ENCODE assay signal across 20 cellular contexts in the genomic region with DNA sequence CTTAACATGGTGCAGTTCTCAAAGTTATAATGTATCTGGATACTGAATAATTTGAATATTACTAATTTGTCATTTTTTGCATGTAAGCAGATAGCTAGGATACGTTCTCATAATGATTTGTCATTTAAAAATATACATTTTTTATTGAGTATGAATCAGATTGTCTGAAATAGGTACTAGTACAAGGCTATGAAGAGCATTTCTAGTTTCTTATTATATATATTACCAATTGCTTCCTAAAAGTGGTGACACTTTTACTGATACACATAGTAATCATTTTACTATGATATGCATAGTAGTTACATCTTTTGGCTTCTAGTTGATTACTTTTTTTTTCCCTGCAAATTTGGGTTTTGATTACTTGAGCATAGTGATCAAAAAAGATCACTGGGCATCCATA. TPM values are rescaled to one million over a fixed set of nuclear protein-coding genes. Genes with fewer than 3 reads are reported as not detected.
DNase-seq lines count a peak whose midpoint lies in the region; ATAC-seq, FAIRE-seq and TF ChIP-seq lines count a peak whose summit lies in the region.
"Had no signal": no experiment of that assay in that cellular context is flagged by ENCODE, and none has a peak within 500 bp of the region (broad histone marks: within the 10 kb centered on the region; RNA-seq: fewer than 3 reads in every experiment).

No MANE protein-coding gene starts in this region.

- TF ChIP-seq POLR2A in A549 (IDR thresholded peaks at IDR 0.05; ENCODE audit: low read length): no peak
- no peak for TF ChIP-seq POLR2A in GM12891 (IDR thresholded peaks at IDR 0.05; ENCODE audit: low read depth, low read length)

- H3K27ac Mint-ChIP-seq in CD8-positive, alpha-beta memory T cell: peak overlapping the region in 7 of 8 donors; percentile 23 to 91 (median 44)
- peak overlapping the region; percentile 87 for H3K27ac Mint-ChIP-seq in T-helper 17 cell
- H3K27ac Mint-ChIP-seq: B cell had no signal

- TF ChIP-seq CTCF in A549 (IDR thresholded peaks at IDR 0.05) (no peak), neutrophil (IDR thresholded peaks at IDR 0.05) (no peak)

- peaks cover 0 to 25% (median 7%) of the 10 kb centered on the region in 3 donors for H3K36me3 Mint-ChIP-seq in CD8-positive, alpha-beta memory T cell
- peaks cover 4% of the 10 kb centered on the region for H3K36me3 Mint-ChIP-seq in T-helper 17 cell (ENCODE audit: low read depth)

- H3K9me3 ChIP-seq in A549: no peaks in the 10 kb centered on the region
- H3K9me3 ChIP-seq in CD8-positive, alpha-beta memory T cell (ENCODE audit: low read length): no peaks in the 10 kb centered on the region
- no peaks in the 10 kb centered on the region for H3K9me3 ChIP-seq in T-helper 17 cell (ENCODE audit: control insufficient read depth, low read length, poor library complexity, severe bottlenecking)
- H3K9me3 ChIP-seq in neutrophil: no peaks in the 10 kb centered on the region
- H3K9me3 ChIP-seq: SK-N-SH had no signal

- H3K27ac ChIP-seq in A549 (no peak overlapping the region), neutrophil (peak overlapping the region; percentile 82)
- peak overlapping the region; percentile 41 for H3K27ac ChIP-seq in CD8-positive, alpha-beta memory T cell (ENCODE audit: low read depth, low read length)

- no peak for DNase-seq in A549 (ENCODE audit: low read depth in 1 of 2, low spot score in 1 of 2)
- no peak for DNase-seq in CD8-positive, alpha-beta memory T cell
- no peak for DNase-seq in T-helper 17 cell
- no peak for DNase-seq in activated CD4-positive, alpha-beta T cell treated with anti-CD3 and anti-CD28 coated beads, Interleukin-2, amount 50 U/mL, for 4 hours
- no peak for DNase-seq in GM12891 (ENCODE audit: insufficient read length, low spot score)
- DNase-seq: COR-L47, DMS 273 treated with DMSO at 0.1 percent for 48 hours, DND-41, GM23248, HCEC 1CT, NCI-H1092 treated with DMSO at 0.1 percent for 48 hours, NCI-H146, NCI-H2081, NCI-H510A treated with DMSO at 0.1 percent for 48 hours, NCI-H82, SHP77, SK-N-SH had no signal

- peaks cover 29% of the 10 kb centered on the region for H3K4me1 ChIP-seq in A549
- peaks cover 27% of the 10 kb centered on the region for H3K4me1 ChIP-seq in CD8-positive, alpha-beta memory T cell (ENCODE audit: insufficient read depth, low read length)
- H3K4me1 ChIP-seq in neutrophil (ENCODE audit: control insufficient read depth in 1 of 2, insufficient read depth in 1 of 2, low read depth in 1 of 2, low read length in 1 of 2): peaks cover 21 to 41% of the 10 kb centered on the region in 2 experiments

- H3K4me3 ChIP-seq in A549 (no peak overlapping the region), neutrophil (ENCODE audit: low read depth in 1 of 2, low read length in 1 of 2) (no peak overlapping the region)
- H3K4me3 ChIP-seq in CD8-positive, alpha-beta memory T cell (ENCODE audit: low read length): no peak overlapping the region
- H3K4me3 ChIP-seq: GM23248 had no signal

- no peak for TF ChIP-seq EP300 in A549 (IDR thresholded peaks at IDR 0.05)

- no peak for TF ChIP-seq RAD21 in A549 (conservative IDR thresholded peaks at IDR 0.05 in 1 of 2, IDR thresholded peaks at IDR 0.05 in 1 of 2)

- POLR2A ChIA-PET in A549 (lab: Yijun Ruan, JAX): interaction anchor here (1.3 kb wide), 1 partner anchor 26 kb away, joined by 4 read pairs; a partner anchor contains a TSS
- POLR2A ChIA-PET in CD8-positive, alpha-beta memory T cell (lab: Charles Lee): no interaction called here

- peak overlapping the region; percentile 37; the same call in 1 of the 3 replicates for H3K4me2 ChIP-seq in A549
- H3K4me2 ChIP-seq: SK-N-SH had no signal

- H3K27me3 ChIP-seq in CD8-positive, alpha-beta memory T cell (ENCODE audit: insufficient read depth, low read length, poor library complexity, severe bottlenecking): no peaks in the 10 kb centered on the region
- no peaks in the 10 kb centered on the region for H3K27me3 ChIP-seq in neutrophil

- no peak for FAIRE-seq in A549 (lab: Jason Lieb, UNC)
- no peak for FAIRE-seq in GM12891 (lab: Jason Lieb, UNC)

- H3K36me3 ChIP-seq in CD8-positive, alpha-beta memory T cell (ENCODE audit: insufficient read depth, low read length): peaks cover 14% of the 10 kb centered on the region
- H3K36me3 ChIP-seq in neutrophil: peaks cover 21% of the 10 kb centered on the region

- ATAC-seq in A549: no peak
- ATAC-seq in T-helper 17 cell: no peak
- ATAC-seq in SK-N-SH treated with all-trans-retinoic acid at 6 μM for 48 hours: no peak

- H3K27me3 Mint-ChIP-seq in CD8-positive, alpha-beta memory T cell: no peaks in the 10 kb centered on the region
- H3K27me3 Mint-ChIP-seq in T-helper 17 cell: no peaks in the 10 kb centered on the region
- H3K27me3 Mint-ChIP-seq: B cell had no signal

- peaks cover 55 to 65% (median 63%) of the 10 kb centered on the region in 3 donors for H3K4me1 Mint-ChIP-seq in CD8-positive, alpha-beta memory T cell
- H3K4me1 Mint-ChIP-seq in T-helper 17 cell: peaks cover 32% of the 10 kb centered on the region

- no peaks in the 10 kb centered on the region for H3K9me3 Mint-ChIP-seq in CD8-positive, alpha-beta memory T cell

- WGBS in A549 (ENCODE audit: missing lambda C conversion rate): 74% methylated on average over 1 of the region's 1 CpG

- CTCF ChIA-PET in A549 (lab: Yijun Ruan, JAX): interaction anchor here (1.3 kb wide), 1 partner anchor 28 kb away, joined by 3 read pairs; no protein-coding TSS in a partner anchor
- CTCF ChIA-PET in CD8-positive, alpha-beta memory T cell (lab: Charles Lee): no interaction called here

- H3K4me3 Mint-ChIP-seq in CD8-positive, alpha-beta memory T cell: no peak overlapping the region
- H3K4me3 Mint-ChIP-seq in T-helper 17 cell: no peak overlapping the region
- H3K4me3 Mint-ChIP-seq: B cell had no signal

TF ChIP-seq in A549, 52 proteins besides CTCF, POLR2A, EP300 and RAD21 (continues in another document):
- TF ChIP-seq GATA3 (IDR thresholded peaks at IDR 0.05; ENCODE audit: borderline replicate concordance) (no peak), CBX8 (IDR thresholded peaks at IDR 0.05) (no peak), SREBF2 (IDR thresholded peaks at IDR 0.05) (no peak), EHF (CRISPR knock-in tag; IDR thresholded peaks at IDR 0.05) (no peak), CHD2 (IDR thresholded peaks at IDR 0.05; ENCODE audit: low read length, partially characterized antibody) (no peak), FOSB (CRISPR knock-in tag; IDR thresholded peaks at IDR 0.05) (no peak)
- TF ChIP-seq, protein P1, sequence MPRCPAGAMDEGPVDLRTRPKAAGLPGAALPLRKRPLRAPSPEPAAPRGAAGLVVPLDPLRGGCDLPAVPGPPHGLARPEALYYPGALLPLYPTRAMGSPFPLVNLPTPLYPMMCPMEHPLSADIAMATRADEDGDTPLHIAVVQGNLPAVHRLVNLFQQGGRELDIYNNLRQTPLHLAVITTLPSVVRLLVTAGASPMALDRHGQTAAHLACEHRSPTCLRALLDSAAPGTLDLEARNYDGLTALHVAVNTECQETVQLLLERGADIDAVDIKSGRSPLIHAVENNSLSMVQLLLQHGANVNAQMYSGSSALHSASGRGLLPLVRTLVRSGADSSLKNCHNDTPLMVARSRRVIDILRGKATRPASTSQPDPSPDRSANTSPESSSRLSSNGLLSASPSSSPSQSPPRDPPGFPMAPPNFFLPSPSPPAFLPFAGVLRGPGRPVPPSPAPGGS (IDR thresholded peaks at IDR 0.05): no peak

TF ChIP-seq in GM12891, 5 proteins besides CTCF, POLR2A, EP300 and RAD21:
- TF ChIP-seq PAX5 (IDR thresholded peaks at IDR 0.05; ENCODE audit: insufficient read depth, low read length, severe bottlenecking) (no peak), TAF1 (IDR thresholded peaks at IDR 0.05; ENCODE audit: low read depth, low read length) (no peak), POU2F2 (IDR thresholded peaks at IDR 0.05; ENCODE audit: low read depth, low read length) (no peak), SPI1 (IDR thresholded peaks at IDR 0.05; ENCODE audit: low read depth, low read length) (no peak), POLR2AphosphoS5 (IDR thresholded peaks at IDR 0.05; ENCODE audit: low read depth, low read length) (no peak)

TF ChIP-seq in SK-N-SH treated with all-trans-retinoic acid at 6 μM for 48 hours, 23 proteins besides CTCF, POLR2A, EP300 and RAD21 (continues in another document):
- TF ChIP-seq ZNF565 (CRISPR knock-in tag; conservative IDR thresholded peaks at IDR 0.05; ENCODE audit: low read depth): no peak
- no peak for TF ChIP-seq ZC3H10 (CRISPR knock-in tag; IDR thresholded peaks at IDR 0.05)
- TF ChIP-seq SNAI2 (CRISPR knock-in tag; IDR thresholded peaks at IDR 0.05): no peak
- TF ChIP-seq, protein P2, sequence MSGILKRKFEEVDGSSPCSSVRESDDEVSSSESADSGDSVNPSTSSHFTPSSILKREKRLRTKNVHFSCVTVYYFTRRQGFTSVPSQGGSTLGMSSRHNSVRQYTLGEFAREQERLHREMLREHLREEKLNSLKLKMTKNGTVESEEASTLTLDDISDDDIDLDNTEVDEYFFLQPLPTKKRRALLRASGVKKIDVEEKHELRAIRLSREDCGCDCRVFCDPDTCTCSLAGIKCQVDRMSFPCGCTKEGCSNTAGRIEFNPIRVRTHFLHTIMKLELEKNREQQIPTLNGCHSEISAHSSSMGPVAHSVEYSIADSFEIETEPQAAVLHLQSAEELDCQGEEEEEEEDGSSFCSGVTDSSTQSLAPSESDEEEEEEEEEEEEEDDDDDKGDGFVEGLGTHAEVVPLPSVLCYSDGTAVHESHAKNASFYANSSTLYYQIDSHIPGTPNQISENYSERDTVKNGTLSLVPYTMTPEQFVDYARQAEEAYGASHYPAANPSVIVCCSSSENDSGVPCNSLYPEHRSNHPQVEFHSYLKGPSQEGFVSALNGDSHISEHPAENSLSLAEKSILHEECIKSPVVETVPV (CRISPR knock-in tag; IDR thresholded peaks at IDR 0.05): no peak
- no peak for TF ChIP-seq BACH2 (CRISPR knock-in tag; IDR thresholded peaks at IDR 0.05; ENCODE audit: borderline replicate concordance)
- TF ChIP-seq PPARA (CRISPR knock-in tag; IDR thresholded peaks at IDR 0.05; ENCODE audit: borderline replicate concordance): no peak
- TF ChIP-seq ZFP30 (CRISPR knock-in tag; IDR thresholded peaks at IDR 0.05): no peak
- TF ChIP-seq ZNF8 (CRISPR knock-in tag; IDR thresholded peaks at IDR 0.05): no peak
- TF ChIP-seq TCF4 (CRISPR knock-in tag; IDR thresholded peaks at IDR 0.05; ENCODE audit: borderline replicate concordance): no peak

RNA-seq across cellular contexts. Expression of a gene that starts 26.4 kb away (rescaled TPM):
- 71.1 and 131 TPM in 2 replicates for polyA plus RNA-seq in A549 (2011; rRNA removed)
- 13.3 and 14.7 TPM in 2 replicates for polyA plus RNA-seq in A549 (2012; cell fraction: cytosol; rRNA removed)
- polyA plus RNA-seq in A549 (2012; cell fraction: nucleus; rRNA removed): 3.4 and 5.7 TPM in 2 replicates
- 81.4 to 86.3 TPM (median 85.1 TPM) in 3 replicates for polyA plus RNA-seq in A549 (2017; fragmentation: RNase III; extraction: RNeasy Plus Mini Kit Qiagen cat#74134 plus additional on column Dnase treatment)
- polyA minus RNA-seq in A549 (2011; rRNA and poly(A)+ RNA removed): 14.1 and 15.1 TPM in 2 replicates
- total RNA-seq in CD8-positive, alpha-beta memory T cell: 10 to 100 TPM; 68.2 to 71.1 TPM
- polyA plus RNA-seq in CD8-positive, alpha-beta memory T cell: 123 TPM
- 100 to 1,000 TPM; 101 to 112 TPM for total RNA-seq in T-helper 17 cell
- 18.8 TPM for polyA plus RNA-seq in GM12891 (2012; ENCODE audit: low read depth, missing spikeins)

Comparison
In these comparisons a context has a peak if more than half of its experiments do, and no peak if none do; other contexts are left out.
1. H3K27ac ChIP-seq: peak in CD8-positive, alpha-beta memory T cell (single experiment) and neutrophil (single experiment); none in A549 (0 of 2).